8 cellular contexts compared by ENCODE assay signal in genomic region chr12:1605129-1606020, GRCh38. TPM values are rescaled to one million over a fixed set of nuclear protein-coding genes. Genes with fewer than 3 reads are reported as not detected.
A peak's percentile ranks its signal among the peaks of the same experiment; 100 is the strongest.
DNase-seq lines count a peak whose midpoint lies in the region; ATAC-seq and TF ChIP-seq lines count a peak whose summit lies in the region.

No MANE protein-coding gene starts in this region.

- no peaks in the 10 kb centered on the region for H3K27me3 ChIP-seq in IMR-90 (ENCODE audit: control insufficient read depth, insufficient read depth, low read length)
- H3K27me3 ChIP-seq in Panc1 (ENCODE audit: control insufficient read depth, insufficient read depth, low read length) = no peaks in the 10 kb centered on the region
- no peaks in the 10 kb centered on the region for H3K27me3 ChIP-seq in naive thymus-derived CD4-positive, alpha-beta T cell (ENCODE audit: control insufficient read depth in 2 of 2, insufficient read depth in 2 of 2, low read length in 2 of 2)
- no peaks in the 10 kb centered on the region for H3K27me3 ChIP-seq in upper lobe of right lung

- H3K79me1 ChIP-seq in IMR-90 (ENCODE audit: low read depth in 1 of 2, low read length in 2 of 2) = peaks cover 16 to 90% of the 10 kb centered on the region in 2 experiments

- H4K91ac ChIP-seq in IMR-90 (ENCODE audit: insufficient read depth, low read depth, low read length) = peak overlapping the region; percentile 23

- ATAC-seq in GM19395 (IDR thresholded peaks at IDR 0.05; ENCODE audit: unreplicated experiment) = peak; percentile 50
- ATAC-seq in IMR-90 (ENCODE audit: low read depth) = peak; percentile 81
- peak; percentile 78 for ATAC-seq in Panc1
- ATAC-seq in naive thymus-derived CD4-positive, alpha-beta T cell = peak; percentile 83
- peak; percentile 91 for ATAC-seq in upper lobe of right lung

- no peaks in the 10 kb centered on the region for H3K27me3 Mint-ChIP-seq in CD14-positive monocyte (ENCODE audit: low read depth in 3 of 3)
- peaks cover 0 to 8% (median 0%) of the 10 kb centered on the region in 5 donors for H3K27me3 Mint-ChIP-seq in naive thymus-derived CD4-positive, alpha-beta T cell

- H3K36me3 ChIP-seq in IMR-90 (ENCODE audit: control insufficient read depth, insufficient read depth, low read length) = no peaks in the 10 kb centered on the region
- H3K36me3 ChIP-seq in Panc1 (ENCODE audit: control insufficient read depth, insufficient read depth, low read length) = no peaks in the 10 kb centered on the region
- H3K36me3 ChIP-seq in naive thymus-derived CD4-positive, alpha-beta T cell (ENCODE audit: control insufficient read depth in 2 of 3, insufficient read depth in 3 of 3, low read length in 3 of 3) = no peaks in the 10 kb centered on the region
- H3K36me3 ChIP-seq in upper lobe of right lung = no peaks in the 10 kb centered on the region

- H3K9me3 Mint-ChIP-seq in CD14-positive monocyte = no peaks in the 10 kb centered on the region
- H3K9me3 Mint-ChIP-seq in naive thymus-derived CD4-positive, alpha-beta T cell = no peaks in the 10 kb centered on the region

- H3K23ac ChIP-seq in IMR-90 (ENCODE audit: low read depth, low read length) = peak overlapping the region; percentile 75

- peak overlapping the region; percentile 73 for H3K4me2 ChIP-seq in IMR-90 (ENCODE audit: low read depth, low read length)

- peak overlapping the region; percentile 3; the same call in 1 of the 3 replicates for H2BK15ac ChIP-seq in IMR-90 (ENCODE audit: low read depth, low read length)

- no peaks in the 10 kb centered on the region for H3K36me3 Mint-ChIP-seq in CD14-positive monocyte
- no peaks in the 10 kb centered on the region for H3K36me3 Mint-ChIP-seq in naive thymus-derived CD4-positive, alpha-beta T cell

- H3K4me3 Mint-ChIP-seq in CD14-positive monocyte = peak overlapping the region; percentile 95 to 96
- H3K4me3 Mint-ChIP-seq in naive thymus-derived CD4-positive, alpha-beta T cell = peak overlapping the region; percentile 80 to 94 (median 86)

- BruUV-seq in IMR-90 (replicated peaks; lab: Mats Ljungman, UMichigan) = no TSS peak
- BruUV-seq in Panc1 (replicated peaks; lab: Mats Ljungman, UMichigan) = no TSS peak

- no peaks in the 10 kb centered on the region for H3K9me3 ChIP-seq in IMR-90 (ENCODE audit: control insufficient read depth, insufficient read depth, low read length)
- no peaks in the 10 kb centered on the region for H3K9me3 ChIP-seq in Panc1 (ENCODE audit: control insufficient read depth, insufficient read depth, low read depth, low read length)
- no peaks in the 10 kb centered on the region for H3K9me3 ChIP-seq in naive thymus-derived CD4-positive, alpha-beta T cell (ENCODE audit: control insufficient read depth in 2 of 3, low read length in 3 of 3)
- no peaks in the 10 kb centered on the region for H3K9me3 ChIP-seq in upper lobe of right lung

- peaks cover 10% of the 10 kb centered on the region for H3K9me1 ChIP-seq in IMR-90 (ENCODE audit: insufficient read depth, low read length)

- POLR2A ChIA-PET in IMR-90 (lab: Charles Lee; ENCODE audit: unreplicated experiment) = no interaction called here
- POLR2A ChIA-PET in Panc1 (lab: Charles Lee) = no interaction called here
- POLR2A ChIA-PET in naive thymus-derived CD4-positive, alpha-beta T cell (lab: Charles Lee) = interaction anchor here (0.7 to 2.0 kb wide), 5 partner anchors 11 to 487 kb away, joined by 3 to 7 read pairs (median 4); partner anchors contain the start of gene FBXL14

- CTCF ChIA-PET in IMR-90 (lab: Yijun Ruan, JAX) = interaction anchor here (0.5 to 1.8 kb wide), 5 partner anchors 18 to 877 kb away, joined by 3 to 4 read pairs (median 4); no protein-coding TSS in a partner anchor
- CTCF ChIA-PET in Panc1 (lab: Charles Lee) = interaction anchor here (0.9 kb wide), 1 partner anchor 488 kb away, joined by 3 read pairs; no protein-coding TSS in a partner anchor
- CTCF ChIA-PET in naive thymus-derived CD4-positive, alpha-beta T cell (lab: Charles Lee) = interaction anchor here (0.6 to 2.8 kb wide), 10 partner anchors 12 to 487 kb away, joined by 3 to 52 read pairs (median 5); no protein-coding TSS in a partner anchor

- H3K4me1 Mint-ChIP-seq in CD14-positive monocyte = peaks cover 64% of the 10 kb centered on the region
- peaks cover 20 to 44% (median 38%) of the 10 kb centered on the region in 7 donors for H3K4me1 Mint-ChIP-seq in naive thymus-derived CD4-positive, alpha-beta T cell

- peak overlapping the region; percentile 98; the same call in 1 of the 2 replicates for H2AK5ac ChIP-seq in IMR-90 (ENCODE audit: low read depth, low read length)

- peak overlapping the region in 1 of 2 experiments; percentile 73; a peak in 2 of 4 replicates for H4K8ac ChIP-seq in IMR-90 (ENCODE audit: low read depth in 2 of 2, low read length in 2 of 2)

- in situ Hi-C loops in IMR-90 (cut with MboI; ENCODE audit: low sequenced_read_pairs) (no loop called here), Panc1 (cut with HindIII; ENCODE audit: low pct_unique_long_range_greater_than_20kb, low sequenced_read_pairs) (no loop called here)

- H3K27ac Mint-ChIP-seq in CD14-positive monocyte = peak overlapping the region; percentile 95 to 98 (median 96)
- peak overlapping the region in 8 of 9 donors; percentile 27 to 87 (median 56) for H3K27ac Mint-ChIP-seq in naive thymus-derived CD4-positive, alpha-beta T cell

- dilution Hi-C loops in IMR-90 (cut with HindIII; ENCODE audit: low sequenced_read_pairs, unreplicated experiment) = no loop called here

- H2BK20ac ChIP-seq in IMR-90 (ENCODE audit: low read depth, low read length) = peak overlapping the region; percentile 46

- peak overlapping the region; percentile 70 for H2BK120ac ChIP-seq in IMR-90 (ENCODE audit: low read depth, low read length)

- H2AK9ac ChIP-seq in IMR-90 (replicated peaks; ENCODE audit: low read depth, low read length, poor library complexity) = peak overlapping the region; percentile 25

- no peak overlapping the region for H3K56ac ChIP-seq in IMR-90 (ENCODE audit: extremely low read depth, insufficient read depth, low read length)

- DNase-seq in CD14-positive monocyte (ENCODE audit: low spot score) (no peak), IMR-90 (peak; percentile 86), Panc1 (ENCODE audit: low read depth, low spot score) (peak; percentile 68), fibroblast of the aortic adventitia (ENCODE audit: low read depth) (peak; percentile 89), upper lobe of right lung (peak; percentile 81)
- peak; percentile 35 for DNase-seq in activated effector memory CD4-positive, alpha-beta T cell treated with Interleukin-2 at 50 U/mL for 16 hours
- DNase-seq in naive thymus-derived CD4-positive, alpha-beta T cell = peak; percentile 32 to 76 (median 68)

- H4K20me1 ChIP-seq in IMR-90 (ENCODE audit: insufficient read depth, low read length) = peaks cover 36% of the 10 kb centered on the region

- H3K27ac ChIP-seq in IMR-90 (ENCODE audit: insufficient read depth, low read length) (peak overlapping the region; percentile 47), Panc1 (ENCODE audit: low read length) (peak overlapping the region; percentile 79), upper lobe of right lung (peak overlapping the region; percentile 91)
- H3K27ac ChIP-seq in naive thymus-derived CD4-positive, alpha-beta T cell (ENCODE audit: low read depth, low read length) = no peak overlapping the region

- H3K9ac ChIP-seq in IMR-90 (ENCODE audit: low read depth, low read length) = peak overlapping the region; percentile 29

- H3K18ac ChIP-seq in IMR-90 (ENCODE audit: low read depth, low read length) = peak overlapping the region; percentile 14

- H4K5ac ChIP-seq in IMR-90 (ENCODE audit: low read depth, low read length) = 0 out of 2 replicates have a peak overlapping the region, but pooled peaks have one; percentile 38

- TF ChIP-seq CTCF in CD14-positive monocyte (IDR thresholded peaks at IDR 0.05) = peak; percentile 81
- TF ChIP-seq CTCF in IMR-90 (conservative IDR thresholded peaks at IDR 0.05; ENCODE audit: low read depth, low read length) = peak; percentile 77
- TF ChIP-seq CTCF in Panc1 (IDR thresholded peaks at IDR 0.05) = peak; percentile 79
- TF ChIP-seq CTCF in fibroblast of the aortic adventitia (IDR thresholded peaks at IDR 0.05; ENCODE audit: insufficient read depth, low read length) = peak; percentile 76
- peak; percentile 79 for TF ChIP-seq CTCF in upper lobe of right lung (IDR thresholded peaks at IDR 0.05)

- H3K14ac ChIP-seq in IMR-90 (replicated peaks; ENCODE audit: low read depth, low read length) = peak overlapping the region; percentile 67

- WGBS in IMR-90 (ENCODE audit: extremely low coverage in 2 of 2, insufficient read length in 1 of 2), 2 experiments = 0% methylated on average over 10 of the region's 22 CpGs; no CpG with 5 or more reads in 1 of the 2 experiments

- H2BK5ac ChIP-seq in IMR-90 (ENCODE audit: low read depth, low read length, poor library complexity, severe bottlenecking) = peak overlapping the region; percentile 68

- H3K4me1 ChIP-seq in IMR-90 (ENCODE audit: control insufficient read depth, insufficient read depth, low read length) (peaks cover 4% of the 10 kb centered on the region), Panc1 (ENCODE audit: control insufficient read depth, insufficient read depth, low read length) (peaks cover 33% of the 10 kb centered on the region), upper lobe of right lung (peaks cover 23% of the 10 kb centered on the region)
- peaks cover 13 to 15% of the 10 kb centered on the region in 2 donors for H3K4me1 ChIP-seq in naive thymus-derived CD4-positive, alpha-beta T cell (ENCODE audit: control insufficient read depth in 2 of 2, insufficient read depth in 2 of 2, low read length in 2 of 2)

- peak overlapping the region; percentile 62 for H3K4ac ChIP-seq in IMR-90 (ENCODE audit: low read depth, low read length)

- peak overlapping the region; percentile 34 for H3K4me3 ChIP-seq in IMR-90 (ENCODE audit: insufficient read depth, low read depth, low read length)
- H3K4me3 ChIP-seq in Panc1 (ENCODE audit: low read depth in 2 of 2, low read length in 2 of 2) = peak overlapping the region; percentile 32 to 67
- peak overlapping the region; percentile 59 for H3K4me3 ChIP-seq in fibroblast of the aortic adventitia (ENCODE audit: low read depth, low read length)
- H3K4me3 ChIP-seq in naive thymus-derived CD4-positive, alpha-beta T cell (ENCODE audit: low read length) = peak overlapping the region; percentile 55
- peak overlapping the region; percentile 54 for H3K4me3 ChIP-seq in upper lobe of right lung

- no peak for TF ChIP-seq POLR2A in IMR-90 (IDR thresholded peaks at IDR 0.05; ENCODE audit: low read depth, low read length)

- peak overlapping the region; percentile 72 for H2AFZ ChIP-seq in IMR-90 (replicated peaks; ENCODE audit: low read length, poor library complexity)

- intact Hi-C loops in CD14-positive monocyte (cut with micrococcal nuclease) = no loop called here
- intact Hi-C loops in IMR-90 (cut with micrococcal nuclease) = no loop called here
- intact Hi-C loops in Panc1 (cut with micrococcal nuclease; ENCODE audit: unreplicated experiment) = no loop called here
- intact Hi-C loops in naive thymus-derived CD4-positive, alpha-beta T cell (cut with micrococcal nuclease) = loop anchor here (1.0 to 10.0 kb wide), 9 partner anchors 11 to 789 kb away; partner anchors contain the start of gene FBXL14 (in 1 of the 2)
- intact Hi-C loops in upper lobe of right lung (cut with DNase I) = no loop called here

- peak; percentile 84 for TF ChIP-seq RAD21 in IMR-90 (IDR thresholded peaks at IDR 0.05; ENCODE audit: low read length)

RNA-seq across cellular contexts. Expression of gene FBXL14, which starts 11.0 kb away (rescaled TPM):
- polyA plus RNA-seq in CD14-positive monocyte (1 to 10 TPM; 6.2 to 7.2 TPM), IMR-90 (2012; rRNA removed) (7.3 and 8.8 TPM in 2 replicates)
- total RNA-seq in IMR-90 (2012; rRNA removed) (4.7 TPM in 2 replicates), Panc1 (2021; ENCODE audit: unreplicated experiment) (15.1 TPM), fibroblast of the aortic adventitia (ENCODE audit: low replicate concordance) (1.1 and 11.2 TPM in 2 replicates), upper lobe of right lung (17.3 TPM)
- 2.2 and 9.6 TPM in 2 replicates for polyA plus RNA-seq in IMR-90 (2012; cell fraction: cytosol; rRNA removed)
- polyA plus RNA-seq in IMR-90 (2012; cell fraction: nucleus; rRNA removed; ENCODE audit: low replicate concordance) = 2.8 and 5.8 TPM in 2 replicates
- polyA plus RNA-seq in Panc1 (2012; ENCODE audit: insufficient read length) = 17.2 TPM
- 10 to 100 TPM; 25.6 to 43.8 (median 28.1) TPM for total RNA-seq in naive thymus-derived CD4-positive, alpha-beta T cell
- 10 to 100 TPM; 15.1 to 31.8 TPM for polyA plus RNA-seq in naive thymus-derived CD4-positive, alpha-beta T cell

RNA-seq across cellular contexts. Expression of gene WNT5B, which starts 23.7 kb away (rescaled TPM):
- polyA plus RNA-seq in CD14-positive monocyte (1 to 10 TPM; 2.7 to 4.1 TPM), IMR-90 (2012; rRNA removed) (83.7 and 98.8 TPM in 2 replicates)
- total RNA-seq in IMR-90 (2012; rRNA removed) (96.1 and 102 TPM in 2 replicates), Panc1 (2021; ENCODE audit: unreplicated experiment) (36.9 TPM), fibroblast of the aortic adventitia (ENCODE audit: low replicate concordance) (3.1 and 16.6 TPM in 2 replicates), upper lobe of right lung (2.3 TPM)
- 77.8 and 101 TPM in 2 replicates for polyA plus RNA-seq in IMR-90 (2012; cell fraction: cytosol; rRNA removed)
- 49.1 and 91.4 TPM in 2 replicates for polyA plus RNA-seq in IMR-90 (2012; cell fraction: nucleus; rRNA removed; ENCODE audit: low replicate concordance)
- 34.8 TPM for polyA plus RNA-seq in Panc1 (2012; ENCODE audit: insufficient read length)
- under 1 TPM in 3 of 5 experiments, not detected in 2; 0.29 to 0.92 (median 0.37) TPM for total RNA-seq in naive thymus-derived CD4-positive, alpha-beta T cell
- polyA plus RNA-seq in naive thymus-derived CD4-positive, alpha-beta T cell = not detected

Comparison
In these comparisons a context has a peak if more than half of its experiments do, and no peak if none do; other contexts are left out.
1. intact Hi-C loops: an anchor here in naive thymus-derived CD4-positive, alpha-beta T cell (1.0 to 10.0 kb wide); none called in CD14-positive monocyte, IMR-90, Panc1 and upper lobe of right lung.